8 cellular contexts compared by ENCODE assay signal in genomic region chr12:94427520-94428381, GRCh38. TPM values are rescaled to one million over a fixed set of nuclear protein-coding genes. Genes with fewer than 3 reads are reported as not detected.
DNase-seq lines count a peak whose midpoint lies in the region; ATAC-seq and TF ChIP-seq lines count a peak whose summit lies in the region.

No MANE protein-coding gene starts in this region.

- H3K27me3 ChIP-seq in stomach: no peaks in the 10 kb centered on the region

- WGBS in stomach, 5 donors: 17 to 27% (median 18%) methylated on average over 3 of the region's 3 CpGs

- peaks cover 0 to 21% (median 14%) of the 10 kb centered on the region in 4 donors for H3K4me1 ChIP-seq in stomach

- TF ChIP-seq POLR2A in stomach (IDR thresholded peaks at IDR 0.05): no peak

- no peak overlapping the region for H3K4me3 ChIP-seq in GM12865 (ENCODE audit: low read depth, low read length)
- no peak overlapping the region for H3K4me3 ChIP-seq in stomach

- TF ChIP-seq CTCF in GM12865 (IDR thresholded peaks at IDR 0.05; ENCODE audit: insufficient read depth, low read depth, low read length, missing control alignments) (no peak), stomach (IDR thresholded peaks at IDR 0.05) (no peak)

- peaks cover 4 to 36% (median 17%) of the 10 kb centered on the region in 4 donors for H3K9me3 ChIP-seq in stomach

- DNase-seq in GM12865 (ENCODE audit: low read depth): peak; percentile 56
- peak; percentile 39 for DNase-seq in NCI-H2171 (lab: John Stamatoyannopoulos, UW)
- DNase-seq in fibroblast of peridontal ligament (ENCODE audit: extremely low read depth): peak; percentile 91
- DNase-seq in sciatic nerve (ENCODE audit: low spot score): no peak
- no peak for DNase-seq in islet precursor cell
- no peak for DNase-seq in stomach

- ATAC-seq in sciatic nerve: peak; percentile 77
- ATAC-seq in GM18498 (IDR thresholded peaks at IDR 0.05; ENCODE audit: unreplicated experiment): no peak
- ATAC-seq in GM21619 (IDR thresholded peaks at IDR 0.05; ENCODE audit: unreplicated experiment): no peak

- no peaks in the 10 kb centered on the region for H3K36me3 ChIP-seq in stomach

- peak overlapping the region in 1 of 5 donors; percentile 1 for H3K27ac ChIP-seq in stomach

- TF ChIP-seq EP300 in stomach (IDR thresholded peaks at IDR 0.05): no peak

- intact Hi-C loops in sciatic nerve (cut with DNase I) (no loop called here), stomach (cut with DNase I; ENCODE audit: low total_unique reads) (no loop called here)

RNA-seq across cellular contexts. Expression of gene CEP83, which starts 31.9 kb away (rescaled TPM):
- total RNA-seq in sciatic nerve (17.6 TPM), stomach (10 to 100 TPM; 14.8 to 44.4 (median 24.6) TPM)
- 1 to 10 TPM; 2.6 to 8.2 (median 4.9) TPM for polyA plus RNA-seq in stomach

Comparison
In these comparisons a context has a peak if more than half of its experiments do, and no peak if none do; other contexts are left out.
1. DNase-seq: peak in GM12865 (single experiment), NCI-H2171 (single experiment) and fibroblast of peridontal ligament (single experiment); none in sciatic nerve (single experiment), islet precursor cell (single experiment) and stomach (single experiment).